23 cellular contexts compared by ENCODE assay signal in genomic region chr22:31501738-31502137, GRCh38. TPM values are rescaled to one million over a fixed set of nuclear protein-coding genes. Genes with fewer than 3 reads are reported as not detected.
DNase-seq lines count a peak whose midpoint lies in the region; ATAC-seq and TF ChIP-seq lines count a peak whose summit lies in the region.
"Had no signal": no experiment of that assay in that cellular context is flagged by ENCODE, and none has a peak within 500 bp of the region (broad histone marks: within the 10 kb centered on the region; RNA-seq: fewer than 3 reads in every experiment).

No MANE protein-coding gene starts in this region.

- H3K27me3 Mint-ChIP-seq in activated naive CD4-positive, alpha-beta T cell treated with anti-CD3 and anti-CD28 coated beads, Interleukin-2, amount 50 U/mL, for 24 hours = no peaks in the 10 kb centered on the region
- H3K27me3 Mint-ChIP-seq in activated naive CD4-positive, alpha-beta T cell treated with anti-CD3 and anti-CD28 coated beads, Interleukin-2, amount 10 ng/mL, durations not matched to agents 7 days and 5 days = no peaks in the 10 kb centered on the region
- H3K27me3 Mint-ChIP-seq in T-helper 17 cell (no peaks in the 10 kb centered on the region), MCF 10A (ENCODE audit: insufficient read depth, unreplicated experiment) (no peaks in the 10 kb centered on the region)
- no peaks in the 10 kb centered on the region for H3K27me3 Mint-ChIP-seq in activated naive CD8-positive, alpha-beta T cell treated with anti-CD3 and anti-CD28 coated beads, Interleukin-2, amount 50 U/mL, for 24 hours
- H3K27me3 Mint-ChIP-seq: activated B cell treated with CpG ODN at 0.5 μM for 24 hours, type B pancreatic cell had no signal

- H3K27ac Mint-ChIP-seq in activated naive CD4-positive, alpha-beta T cell treated with anti-CD3 and anti-CD28 coated beads, Interleukin-2, amount 50 U/mL, for 24 hours = peak overlapping the region; percentile 46
- H3K27ac Mint-ChIP-seq in activated naive CD4-positive, alpha-beta T cell treated with anti-CD3 and anti-CD28 coated beads, Interleukin-2, amount 10 ng/mL, durations not matched to agents 7 days and 5 days = no peak overlapping the region
- H3K27ac Mint-ChIP-seq in T-helper 17 cell (peak overlapping the region; percentile 80), MCF 10A (ENCODE audit: low read depth, unreplicated experiment) (no peak overlapping the region)
- H3K27ac Mint-ChIP-seq in activated naive CD8-positive, alpha-beta T cell treated with anti-CD3 and anti-CD28 coated beads, Interleukin-2, amount 50 U/mL, for 24 hours = peak overlapping the region; percentile 42
- H3K27ac Mint-ChIP-seq in stimulated activated effector memory CD8-positive, alpha-beta T cell treated with anti-CD3 and anti-CD28 coated beads, Interleukin-12 subunit alpha, Interleukin-12 subunit beta, amount 100 ng/mL, for 72 hours = peak overlapping the region; percentile 29
- H3K27ac Mint-ChIP-seq: activated B cell treated with CpG ODN at 0.5 μM for 24 hours, brain, H9, type B pancreatic cell had no signal

- CTCF ChIA-PET in activated naive CD4-positive, alpha-beta T cell treated with anti-CD3 and anti-CD28 coated beads, Interleukin-2, amount 10 ng/mL, durations not matched to agents 7 days and 5 days (lab: Charles Lee) = no interaction called here
- CTCF ChIA-PET in MCF 10A (lab: Yijun Ruan, JAX) = no interaction called here

- H3K9me3 Mint-ChIP-seq in activated naive CD4-positive, alpha-beta T cell treated with anti-CD3 and anti-CD28 coated beads, Interleukin-2, amount 50 U/mL, for 24 hours = no peaks in the 10 kb centered on the region
- H3K9me3 Mint-ChIP-seq in activated naive CD4-positive, alpha-beta T cell treated with anti-CD3 and anti-CD28 coated beads, Interleukin-2, amount 10 ng/mL, durations not matched to agents 7 days and 5 days = no peaks in the 10 kb centered on the region
- no peaks in the 10 kb centered on the region for H3K9me3 Mint-ChIP-seq in activated naive CD8-positive, alpha-beta T cell treated with anti-CD3 and anti-CD28 coated beads, Interleukin-2, amount 50 U/mL, for 24 hours
- H3K9me3 Mint-ChIP-seq in stimulated activated effector memory CD8-positive, alpha-beta T cell treated with anti-CD3 and anti-CD28 coated beads, Interleukin-12 subunit alpha, Interleukin-12 subunit beta, amount 100 ng/mL, for 72 hours = no peaks in the 10 kb centered on the region
- no peaks in the 10 kb centered on the region for H3K9me3 Mint-ChIP-seq in MCF 10A (ENCODE audit: unreplicated experiment)
- H3K9me3 Mint-ChIP-seq: activated B cell treated with CpG ODN at 0.5 μM for 24 hours had no signal

- POLR2A ChIA-PET in MCF 10A (lab: Yijun Ruan, JAX) = interaction anchor here (1.1 kb wide), 1 partner anchor 10 kb away, joined by 3 read pairs; no protein-coding TSS in a partner anchor

- H3K36me3 Mint-ChIP-seq in activated naive CD4-positive, alpha-beta T cell treated with anti-CD3 and anti-CD28 coated beads, Interleukin-2, amount 50 U/mL, for 24 hours = peaks cover 7% of the 10 kb centered on the region
- H3K36me3 Mint-ChIP-seq in activated naive CD4-positive, alpha-beta T cell treated with anti-CD3 and anti-CD28 coated beads, Interleukin-2, amount 10 ng/mL, durations not matched to agents 7 days and 5 days = peaks cover 34% of the 10 kb centered on the region
- H3K36me3 Mint-ChIP-seq in T-helper 17 cell (ENCODE audit: low read depth) (no peaks in the 10 kb centered on the region), MCF 10A (ENCODE audit: insufficient read depth, unreplicated experiment) (peaks cover 11% of the 10 kb centered on the region)
- H3K36me3 Mint-ChIP-seq in activated naive CD8-positive, alpha-beta T cell treated with anti-CD3 and anti-CD28 coated beads, Interleukin-2, amount 50 U/mL, for 24 hours (ENCODE audit: low read depth) = peaks cover 60% of the 10 kb centered on the region
- peaks cover 90% of the 10 kb centered on the region for H3K36me3 Mint-ChIP-seq in stimulated activated effector memory CD8-positive, alpha-beta T cell treated with anti-CD3 and anti-CD28 coated beads, Interleukin-12 subunit alpha, Interleukin-12 subunit beta, amount 100 ng/mL, for 72 hours

- no peaks in the 10 kb centered on the region for H3K9me3 ChIP-seq in T-helper 17 cell (ENCODE audit: control insufficient read depth, low read length, poor library complexity, severe bottlenecking)
- H3K9me3 ChIP-seq: pancreas had no signal

- intact Hi-C loops in MCF 10A (cut with micrococcal nuclease) = no loop called here

- no TSS peak for BruUV-seq in MCF 10A (replicated peaks; lab: Mats Ljungman, UMichigan)

- TF ChIP-seq CTCF in MCF 10A (IDR thresholded peaks at IDR 0.05; ENCODE audit: unreplicated experiment) = no peak

- peaks cover 70% of the 10 kb centered on the region for H3K4me1 Mint-ChIP-seq in activated naive CD4-positive, alpha-beta T cell treated with anti-CD3 and anti-CD28 coated beads, Interleukin-2, amount 50 U/mL, for 24 hours
- peaks cover 44% of the 10 kb centered on the region for H3K4me1 Mint-ChIP-seq in activated naive CD4-positive, alpha-beta T cell treated with anti-CD3 and anti-CD28 coated beads, Interleukin-2, amount 10 ng/mL, durations not matched to agents 7 days and 5 days
- H3K4me1 Mint-ChIP-seq in T-helper 17 cell (peaks cover 36% of the 10 kb centered on the region), MCF 10A (ENCODE audit: insufficient read depth, unreplicated experiment) (peaks cover 11% of the 10 kb centered on the region)
- peaks cover 69% of the 10 kb centered on the region for H3K4me1 Mint-ChIP-seq in activated naive CD8-positive, alpha-beta T cell treated with anti-CD3 and anti-CD28 coated beads, Interleukin-2, amount 50 U/mL, for 24 hours
- H3K4me1 Mint-ChIP-seq in stimulated activated effector memory CD8-positive, alpha-beta T cell treated with anti-CD3 and anti-CD28 coated beads, Interleukin-12 subunit alpha, Interleukin-12 subunit beta, amount 100 ng/mL, for 72 hours = peaks cover 45% of the 10 kb centered on the region

- no peak for DNase-seq in activated naive CD4-positive, alpha-beta T cell treated with anti-CD3 and anti-CD28 coated beads, Interleukin-2, amount 10 ng/mL, durations not matched to agents 7 days and 5 days
- DNase-seq in T-helper 17 cell (no peak), MCF 10A (ENCODE audit: unreplicated experiment) (no peak), SIG-M5 treated with dmso at 0.1 percent for 504 hours (lab: John Stamatoyannopoulos, UW; ENCODE audit: unreplicated experiment) (no peak)
- DNase-seq in activated naive CD8-positive, alpha-beta T cell treated with anti-CD3 and anti-CD28 coated beads, Interleukin-2, amount 50 U/mL, for 24 hours = no peak
- DNase-seq in stimulated activated effector memory CD8-positive, alpha-beta T cell treated with anti-CD3 and anti-CD28 coated beads, Interleukin-12 subunit alpha, Interleukin-12 subunit beta, amount 100 ng/mL, for 72 hours (ENCODE audit: low spot score in 2 of 2) = no peak
- DNase-seq: activated B cell treated with CpG ODN at 0.5 μM for 24 hours; effector CD8-positive, alpha-beta T cell; H9; NCI-H1105; NCI-H2029; NCI-H524 treated with DMSO at 0.1 percent for 48 hours; NK-92 treated with Interleukin-12 subunit alpha and Interleukin-12 subunit beta, amount 100 ng/mL, for 24 hours; pancreas; PC-3; retina; small intestine; stimulated activated CD4-positive, alpha-beta T cell treated with anti-CD3 and anti-CD28 coated beads, Interleukin-1b, Interleukin-23, amount 100 ng/mL, for 48 hours; stimulated activated CD8-positive, alpha-beta memory T cell treated with anti-CD3 and anti-CD28 coated beads, Interleukin-4, amount 100 ng/mL, for 48 hours; T-helper 9 cell had no signal

- peak overlapping the region; percentile 36 for H3K4me3 Mint-ChIP-seq in activated naive CD4-positive, alpha-beta T cell treated with anti-CD3 and anti-CD28 coated beads, Interleukin-2, amount 50 U/mL, for 24 hours
- H3K4me3 Mint-ChIP-seq in activated naive CD4-positive, alpha-beta T cell treated with anti-CD3 and anti-CD28 coated beads, Interleukin-2, amount 10 ng/mL, durations not matched to agents 7 days and 5 days = no peak overlapping the region
- H3K4me3 Mint-ChIP-seq in T-helper 17 cell = no peak overlapping the region
- peak overlapping the region; percentile 10 for H3K4me3 Mint-ChIP-seq in activated naive CD8-positive, alpha-beta T cell treated with anti-CD3 and anti-CD28 coated beads, Interleukin-2, amount 50 U/mL, for 24 hours
- peak overlapping the region; percentile 7 for H3K4me3 Mint-ChIP-seq in stimulated activated effector memory CD8-positive, alpha-beta T cell treated with anti-CD3 and anti-CD28 coated beads, Interleukin-12 subunit alpha, Interleukin-12 subunit beta, amount 100 ng/mL, for 72 hours
- H3K4me3 Mint-ChIP-seq in MCF 10A (ENCODE audit: unreplicated experiment) = no peak overlapping the region
- H3K4me3 Mint-ChIP-seq: activated B cell treated with CpG ODN at 0.5 μM for 24 hours, H9, type B pancreatic cell had no signal

- ATAC-seq in T-helper 17 cell = no peak
- ATAC-seq in activated naive CD8-positive, alpha-beta T cell treated with anti-CD3 and anti-CD28 coated beads, Interleukin-2, amount 50 U/mL, for 24 hours = no peak
- no peak for ATAC-seq in stimulated activated effector memory CD8-positive, alpha-beta T cell treated with anti-CD3 and anti-CD28 coated beads, Interleukin-12 subunit alpha, Interleukin-12 subunit beta, amount 100 ng/mL, for 72 hours
- ATAC-seq: pancreas, PC-3 had no signal

RNA-seq across cellular contexts. Expression of gene SFI1, which starts 5.4 kb away (rescaled TPM):
- total RNA-seq in T-helper 17 cell (100 to 1,000 TPM; 185 to 189 TPM), MCF 10A (2022) (34.6 and 36.2 TPM in 2 replicates)

RNA-seq across cellular contexts. Expression of gene EIF4ENIF1, which starts 12.1 kb away (rescaled TPM):
- total RNA-seq in T-helper 17 cell = 10 to 100 TPM; 24.2 to 26.4 TPM
- total RNA-seq in MCF 10A (2022) = 25.6 and 31.1 TPM in 2 replicates

Comparison
In these comparisons a context has a peak if more than half of its experiments do, and no peak if none do; other contexts are left out.
1. H3K27ac Mint-ChIP-seq: peak in activated naive CD4-positive, alpha-beta T cell treated with anti-CD3 and anti-CD28 coated beads, Interleukin-2, amount 50 U/mL, for 24 hours (single experiment), T-helper 17 cell (single experiment), activated naive CD8-positive, alpha-beta T cell treated with anti-CD3 and anti-CD28 coated beads, Interleukin-2, amount 50 U/mL, for 24 hours (single experiment) and stimulated activated effector memory CD8-positive, alpha-beta T cell treated with anti-CD3 and anti-CD28 coated beads, Interleukin-12 subunit alpha, Interleukin-12 subunit beta, amount 100 ng/mL, for 72 hours (single experiment); none in activated naive CD4-positive, alpha-beta T cell treated with anti-CD3 and anti-CD28 coated beads, Interleukin-2, amount 10 ng/mL, durations not matched to agents 7 days and 5 days (single experiment) and MCF 10A (single experiment).
2. H3K4me3 Mint-ChIP-seq: peak in activated naive CD4-positive, alpha-beta T cell treated with anti-CD3 and anti-CD28 coated beads, Interleukin-2, amount 50 U/mL, for 24 hours (single experiment), activated naive CD8-positive, alpha-beta T cell treated with anti-CD3 and anti-CD28 coated beads, Interleukin-2, amount 50 U/mL, for 24 hours (single experiment) and stimulated activated effector memory CD8-positive, alpha-beta T cell treated with anti-CD3 and anti-CD28 coated beads, Interleukin-12 subunit alpha, Interleukin-12 subunit beta, amount 100 ng/mL, for 72 hours (single experiment); none in activated naive CD4-positive, alpha-beta T cell treated with anti-CD3 and anti-CD28 coated beads, Interleukin-2, amount 10 ng/mL, durations not matched to agents 7 days and 5 days (single experiment), T-helper 17 cell (single experiment) and MCF 10A (single experiment).